ENCODE assay signal across 11 cellular contexts in genomic region chr1:113185463-113186104, GRCh38.
A peak's percentile ranks its signal among the peaks of the same experiment; 100 is the strongest.
DNase-seq lines count a peak whose midpoint lies in the region; ATAC-seq, FAIRE-seq and TF ChIP-seq lines count a peak whose summit lies in the region.
"Had no signal": no experiment of that assay in that cellular context is flagged by ENCODE, and none has a peak within 500 bp of the region (broad histone marks: within the 10 kb centered on the region; RNA-seq: fewer than 3 reads in every experiment).

No MANE protein-coding gene starts in this region.

- DNase-seq in GM12878 (ENCODE audit: low read depth, low spot score) (peak; percentile 27), ecto neural progenitor cell (ENCODE audit: low spot score) (no peak), C1 segment of cervical spinal cord (lab: John Stamatoyannopoulos, UW) (no peak)
- DNase-seq in NK-92 treated with Interleukin-12 subunit alpha and Interleukin-12 subunit beta, amount 100 ng/mL, for 24 hours (lab: John Stamatoyannopoulos, UW) = no peak
- DNase-seq: activated naive CD4-positive, alpha-beta T cell; SHP77 treated with DMSO at 0.1 percent for 48 hours had no signal

- peaks cover 5% of the 10 kb centered on the region for H3K4me1 ChIP-seq in GM12878 (ENCODE audit: control insufficient read depth, insufficient read depth, low read length)

- RAD21 ChIA-PET in GM12878 (lab: Charles Lee; ENCODE audit: unreplicated experiment) = no interaction called here

- TF ChIP-seq CTCF in GM12878 (IDR thresholded peaks at IDR 0.05 in 2 of 3, conservative IDR thresholded peaks at IDR 0.05 in 1 of 3; ENCODE audit: control insufficient read depth in 2 of 3, extremely low read depth in 1 of 3, insufficient read depth in 1 of 3, low read depth in 3 of 3, low read length in 3 of 3) = no peak

- H3K27me3 ChIP-seq in GM12878 (replicated peaks in 1 of 2; ENCODE audit: control insufficient read depth in 2 of 2, insufficient read depth in 2 of 2, low read length in 1 of 2) = no peaks in the 10 kb centered on the region; a peak in 2 of 4 replicates

- SMC1A ChIA-PET in GM12878 (lab: Charles Lee; ENCODE audit: uncharacterized antibody, unreplicated experiment) = no interaction called here

- ATAC-seq in GM19025 (IDR thresholded peaks at IDR 0.05; ENCODE audit: low read depth, unreplicated experiment) (peak; percentile 93), GM21717 (IDR thresholded peaks at IDR 0.05; ENCODE audit: unreplicated experiment) (peak; percentile 95), HG03108 (IDR thresholded peaks at IDR 0.05; ENCODE audit: unreplicated experiment) (peak; percentile 96), GM12878 (peak; percentile 89)
- ATAC-seq: K562 had no signal

- TF ChIP-seq POLR2A in GM12878 (IDR thresholded peaks at IDR 0.05; ENCODE audit: low read depth, low read length) = no peak

- intact Hi-C loops in GM12878 (cut with micrococcal nuclease; ENCODE audit: unreplicated experiment) = no loop called here

- POLR2A ChIA-PET in GM12878 (lab: Charles Lee) = no interaction called here

- peak; percentile 59 for FAIRE-seq in GM12878 (lab: Jason Lieb, UNC)
- FAIRE-seq: keratinocyte had no signal

- TF ChIP-seq EP300 in GM12878 (IDR thresholded peaks at IDR 0.05; ENCODE audit: borderline replicate concordance in 1 of 2, control insufficient read depth in 1 of 2, low read depth in 2 of 2, low read length in 2 of 2) = no peak

- CTCF ChIA-PET in GM12878 (lab: Yijun Ruan, JAX) = no interaction called here

- H3K9me3 ChIP-seq in GM12878 (replicated peaks; ENCODE audit: control insufficient read depth, insufficient read depth, low read length) = no peaks in the 10 kb centered on the region; the same call in 1 of the 3 replicates

- H3K4me2 ChIP-seq in GM12878 (ENCODE audit: control insufficient read depth, insufficient read depth) = no peak overlapping the region; the same call in 1 of the 2 replicates

- no peak for TF ChIP-seq RAD21 in GM12878 (IDR thresholded peaks at IDR 0.05; ENCODE audit: insufficient read depth, low read depth, low read length)

- no TSS peak for BruUV-seq in GM12878 (replicated peaks; lab: Mats Ljungman, UMichigan)

- H3K36me3 ChIP-seq in GM12878 (ENCODE audit: control insufficient read depth in 2 of 2, insufficient read depth in 2 of 2, low read length in 1 of 2) = no peaks in the 10 kb centered on the region

- no peaks in the 10 kb centered on the region for H4K20me1 ChIP-seq in GM12878 (ENCODE audit: control insufficient read depth, insufficient read depth)

- H3K27ac ChIP-seq in GM12878 (ENCODE audit: control insufficient read depth, insufficient read depth) = no peak overlapping the region

- no peak overlapping the region for H3K4me3 ChIP-seq in GM12878
- H3K4me3 ChIP-seq: K562 had no signal

- no peak overlapping the region for H3K9ac ChIP-seq in GM12878 (ENCODE audit: control insufficient read depth, insufficient read depth, low read length)

- in situ Hi-C loops in GM12878 (cut with MboI) = no loop called here

- H3K79me2 ChIP-seq in GM12878 (ENCODE audit: control insufficient read depth, insufficient read depth, low read length) = no peaks in the 10 kb centered on the region

- 26% methylated on average over 2 of the region's 2 CpGs for WGBS in GM12878 (ENCODE audit: insufficient coverage, insufficient replicate concordance, low lambda C conversion rate, missing lambda C conversion rate)

- no peak overlapping the region for H2AFZ ChIP-seq in GM12878 (ENCODE audit: control insufficient read depth, low read depth, low read length)

TF ChIP-seq in GM12878, 131 proteins besides CTCF, POLR2A, EP300 and RAD21 (continues in another document):
- TF ChIP-seq JUNB (IDR thresholded peaks at IDR 0.05) = peak; percentile 82
- TF ChIP-seq, protein P1, sequence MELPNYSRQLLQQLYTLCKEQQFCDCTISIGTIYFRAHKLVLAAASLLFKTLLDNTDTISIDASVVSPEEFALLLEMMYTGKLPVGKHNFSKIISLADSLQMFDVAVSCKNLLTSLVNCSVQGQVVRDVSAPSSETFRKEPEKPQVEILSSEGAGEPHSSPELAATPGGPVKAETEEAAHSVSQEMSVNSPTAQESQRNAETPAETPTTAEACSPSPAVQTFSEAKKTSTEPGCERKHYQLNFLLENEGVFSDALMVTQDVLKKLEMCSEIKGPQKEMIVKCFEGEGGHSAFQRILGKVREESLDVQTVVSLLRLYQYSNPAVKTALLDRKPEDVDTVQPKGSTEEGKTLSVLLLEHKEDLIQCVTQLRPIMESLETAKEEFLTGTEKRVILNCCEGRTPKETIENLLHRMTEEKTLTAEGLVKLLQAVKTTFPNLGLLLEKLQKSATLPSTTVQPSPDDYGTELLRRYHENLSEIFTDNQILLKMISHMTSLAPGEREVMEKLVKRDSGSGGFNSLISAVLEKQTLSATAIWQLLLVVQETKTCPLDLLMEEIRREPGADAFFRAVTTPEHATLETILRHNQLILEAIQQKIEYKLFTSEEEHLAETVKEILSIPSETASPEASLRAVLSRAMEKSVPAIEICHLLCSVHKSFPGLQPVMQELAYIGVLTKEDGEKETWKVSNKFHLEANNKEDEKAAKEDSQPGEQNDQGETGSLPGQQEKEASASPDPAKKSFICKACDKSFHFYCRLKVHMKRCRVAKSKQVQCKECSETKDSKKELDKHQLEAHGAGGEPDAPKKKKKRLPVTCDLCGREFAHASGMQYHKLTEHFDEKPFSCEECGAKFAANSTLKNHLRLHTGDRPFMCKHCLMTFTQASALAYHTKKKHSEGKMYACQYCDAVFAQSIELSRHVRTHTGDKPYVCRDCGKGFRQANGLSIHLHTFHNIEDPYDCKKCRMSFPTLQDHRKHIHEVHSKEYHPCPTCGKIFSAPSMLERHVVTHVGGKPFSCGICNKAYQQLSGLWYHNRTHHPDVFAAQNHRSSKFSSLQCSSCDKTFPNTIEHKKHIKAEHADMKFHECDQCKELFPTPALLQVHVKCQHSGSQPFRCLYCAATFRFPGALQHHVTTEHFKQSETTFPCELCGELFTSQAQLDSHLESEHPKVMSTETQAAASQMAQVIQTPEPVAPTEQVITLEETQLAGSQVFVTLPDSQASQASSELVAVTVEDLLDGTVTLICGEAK (IDR thresholded peaks at IDR 0.05; ENCODE audit: borderline replicate concordance) = no peak
- no peak for TF ChIP-seq ESRRA (IDR thresholded peaks at IDR 0.05; ENCODE audit: low read length)
- TF ChIP-seq NBN (IDR thresholded peaks at IDR 0.05) = no peak
- no peak for TF ChIP-seq BCL3 (IDR thresholded peaks at IDR 0.05; ENCODE audit: borderline replicate concordance, insufficient read depth, low read depth, low read length, poor library complexity, severe bottlenecking)
- TF ChIP-seq YBX1 (IDR thresholded peaks at IDR 0.05) = no peak
- peak; percentile 97 for TF ChIP-seq ZNF217 (IDR thresholded peaks at IDR 0.05)
- 0 out of 2 replicates have a peak, but pooled peaks have one; percentile 36 for TF ChIP-seq CBX5 (IDR thresholded peaks at IDR 0.05; ENCODE audit: low read depth)
- TF ChIP-seq CBFB (IDR thresholded peaks at IDR 0.05; ENCODE audit: low read depth) = 0 out of 2 replicates have a peak, but pooled peaks have one; percentile 48
- no peak for TF ChIP-seq NR2C1 (IDR thresholded peaks at IDR 0.05)
- TF ChIP-seq IKZF2 (IDR thresholded peaks at IDR 0.05) = no peak
- no peak for TF ChIP-seq ZNF622 (IDR thresholded peaks at IDR 0.05)
- no peak for TF ChIP-seq SREBF2 (IDR thresholded peaks at IDR 0.05; ENCODE audit: low read length)
- peak; percentile 14; the same call in 1 of the 2 replicates for TF ChIP-seq MTA2 (IDR thresholded peaks at IDR 0.05; ENCODE audit: low read depth)
- 0 out of 2 replicates have a peak, but pooled peaks have one; percentile 23 for TF ChIP-seq CREB1 (IDR thresholded peaks at IDR 0.05; ENCODE audit: low read depth)
- TF ChIP-seq HDAC6 (IDR thresholded peaks at IDR 0.05; ENCODE audit: unreplicated experiment) = no peak
- peak; percentile 92 for TF ChIP-seq MEF2A (IDR thresholded peaks at IDR 0.05; ENCODE audit: insufficient read depth, low read depth, low read length)
- no peak for TF ChIP-seq E4F1 (IDR thresholded peaks at IDR 0.05; ENCODE audit: borderline replicate concordance, partially characterized antibody)
- no peak for TF ChIP-seq SMARCA5 (IDR thresholded peaks at IDR 0.05)
